1 cellular context compared by ENCODE assay signal in the genomic region with DNA sequence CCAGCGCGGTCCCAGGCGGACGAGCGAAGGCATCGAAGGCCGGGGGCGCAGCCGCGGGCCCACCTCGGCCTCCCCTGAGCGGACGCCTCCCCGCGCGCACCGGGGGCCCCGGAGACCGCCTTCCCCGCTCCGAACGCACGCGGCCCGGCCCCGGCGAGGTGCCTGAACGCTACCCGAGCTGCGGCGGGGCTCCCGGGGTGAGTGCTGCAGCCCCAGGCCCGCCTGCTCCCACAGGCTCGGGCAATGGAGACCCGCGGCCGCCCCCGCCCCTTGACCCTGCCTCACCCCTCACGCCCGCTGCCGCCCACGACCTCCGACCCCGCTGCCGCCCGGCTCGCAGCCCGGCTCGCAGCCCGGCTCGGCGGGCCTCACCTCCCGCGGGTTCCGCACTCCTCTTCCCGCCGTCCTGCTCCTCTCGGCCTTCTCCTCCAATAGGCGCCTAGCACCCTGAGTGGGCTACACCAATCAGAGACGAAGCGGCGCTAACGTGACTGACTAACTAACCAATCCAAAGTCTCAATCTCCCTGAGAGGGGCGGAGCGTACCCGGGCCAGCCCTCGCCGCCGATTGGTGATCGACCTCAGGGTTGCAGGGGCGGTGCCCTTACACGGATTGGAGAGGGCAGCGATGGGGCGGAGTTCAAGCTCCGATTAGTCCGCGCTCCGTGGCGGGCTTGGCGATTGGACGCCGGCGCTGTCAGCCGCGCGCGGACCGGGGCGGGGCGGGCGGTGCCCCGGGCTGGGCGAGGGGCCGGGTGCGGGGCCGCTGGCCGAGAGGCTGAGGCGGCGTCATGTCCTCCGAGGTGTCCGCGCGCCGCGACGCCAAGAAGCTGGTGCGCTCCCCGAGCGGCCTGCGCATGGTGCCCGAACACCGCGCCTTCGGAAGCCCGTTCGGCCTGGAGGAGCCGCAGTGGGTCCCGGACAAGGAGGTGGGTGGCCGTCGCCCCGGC.
TF ChIP-seq lines count a peak whose summit lies in the region.

Gene XRCC3 (minus strand): TSS at position 400 of the 949 bp plus-strand sequence. CDS start 4,364 bp downstream, outside the sequence.
Gene ZFYVE21 (plus strand): TSS at position 759 of the 949 bp plus-strand sequence. CDS start 32 bp downstream, at position 791.

TF ChIP-seq in HepG2, 621 proteins besides CTCF, POLR2A, EP300 and RAD21 (continued from another document and continues in another):
- TF ChIP-seq ZNF318 (CRISPR knock-in tag; IDR thresholded peaks at IDR 0.05) (no peak), ZNF761 (CRISPR knock-in tag; conservative IDR thresholded peaks at IDR 0.05) (no peak), SP2 (CRISPR knock-in tag; IDR thresholded peaks at IDR 0.05) (peak; percentile 97), YEATS4 (CRISPR knock-in tag; IDR thresholded peaks at IDR 0.05; ENCODE audit: borderline replicate concordance) (peak; percentile 51; the same call in 1 of the 2 replicates), ZNF746 (CRISPR knock-in tag; IDR thresholded peaks at IDR 0.05) (no peak), NCOA5 (CRISPR knock-in tag; IDR thresholded peaks at IDR 0.05) (no peak), TFDP2 (CRISPR knock-in tag; IDR thresholded peaks at IDR 0.05) (peak; percentile 98), PPARG (CRISPR knock-in tag; conservative IDR thresholded peaks at IDR 0.05) (0 out of 2 replicates have a peak, but pooled peaks have one; percentile 45), TBP (CRISPR knock-in tag; IDR thresholded peaks at IDR 0.05) (0 out of 2 replicates have a peak, but pooled peaks have one; percentile 14), HOMEZ (CRISPR knock-in tag; IDR thresholded peaks at IDR 0.05; ENCODE audit: low read depth) (peak; percentile 64; the same call in 1 of the 2 replicates), ZNF784 (CRISPR knock-in tag; IDR thresholded peaks at IDR 0.05; ENCODE audit: borderline replicate concordance) (0 out of 2 replicates have a peak, but pooled peaks have one; percentile 37), MTA1 (CRISPR knock-in tag; IDR thresholded peaks at IDR 0.05; ENCODE audit: borderline replicate concordance) (no peak), GATAD2A (CRISPR knock-in tag; IDR thresholded peaks at IDR 0.05) (no peak), PHF21A (CRISPR knock-in tag; IDR thresholded peaks at IDR 0.05) (peak; percentile 53; the same call in 1 of the 2 replicates), FOXO1 (CRISPR knock-in tag; IDR thresholded peaks at IDR 0.05) (no peak), BCL3 (CRISPR knock-in tag; IDR thresholded peaks at IDR 0.05) (no peak; the same call in 1 of the 2 replicates), PAXIP1 (CRISPR knock-in tag; conservative IDR thresholded peaks at IDR 0.05) (no peak; the same call in 1 of the 2 replicates), SP1 (IDR thresholded peaks at IDR 0.05) (peak; percentile 80), SP1 (CRISPR knock-in tag; IDR thresholded peaks at IDR 0.05) (peak; percentile 97), CBX2 (IDR thresholded peaks at IDR 0.05; ENCODE audit: low read depth, low read length) (no peak), CBX2 (CRISPR knock-in tag; IDR thresholded peaks at IDR 0.05; ENCODE audit: low read depth) (no peak), HOXA7 (CRISPR knock-in tag; IDR thresholded peaks at IDR 0.05) (no peak)
- TF ChIP-seq, protein P1, sequence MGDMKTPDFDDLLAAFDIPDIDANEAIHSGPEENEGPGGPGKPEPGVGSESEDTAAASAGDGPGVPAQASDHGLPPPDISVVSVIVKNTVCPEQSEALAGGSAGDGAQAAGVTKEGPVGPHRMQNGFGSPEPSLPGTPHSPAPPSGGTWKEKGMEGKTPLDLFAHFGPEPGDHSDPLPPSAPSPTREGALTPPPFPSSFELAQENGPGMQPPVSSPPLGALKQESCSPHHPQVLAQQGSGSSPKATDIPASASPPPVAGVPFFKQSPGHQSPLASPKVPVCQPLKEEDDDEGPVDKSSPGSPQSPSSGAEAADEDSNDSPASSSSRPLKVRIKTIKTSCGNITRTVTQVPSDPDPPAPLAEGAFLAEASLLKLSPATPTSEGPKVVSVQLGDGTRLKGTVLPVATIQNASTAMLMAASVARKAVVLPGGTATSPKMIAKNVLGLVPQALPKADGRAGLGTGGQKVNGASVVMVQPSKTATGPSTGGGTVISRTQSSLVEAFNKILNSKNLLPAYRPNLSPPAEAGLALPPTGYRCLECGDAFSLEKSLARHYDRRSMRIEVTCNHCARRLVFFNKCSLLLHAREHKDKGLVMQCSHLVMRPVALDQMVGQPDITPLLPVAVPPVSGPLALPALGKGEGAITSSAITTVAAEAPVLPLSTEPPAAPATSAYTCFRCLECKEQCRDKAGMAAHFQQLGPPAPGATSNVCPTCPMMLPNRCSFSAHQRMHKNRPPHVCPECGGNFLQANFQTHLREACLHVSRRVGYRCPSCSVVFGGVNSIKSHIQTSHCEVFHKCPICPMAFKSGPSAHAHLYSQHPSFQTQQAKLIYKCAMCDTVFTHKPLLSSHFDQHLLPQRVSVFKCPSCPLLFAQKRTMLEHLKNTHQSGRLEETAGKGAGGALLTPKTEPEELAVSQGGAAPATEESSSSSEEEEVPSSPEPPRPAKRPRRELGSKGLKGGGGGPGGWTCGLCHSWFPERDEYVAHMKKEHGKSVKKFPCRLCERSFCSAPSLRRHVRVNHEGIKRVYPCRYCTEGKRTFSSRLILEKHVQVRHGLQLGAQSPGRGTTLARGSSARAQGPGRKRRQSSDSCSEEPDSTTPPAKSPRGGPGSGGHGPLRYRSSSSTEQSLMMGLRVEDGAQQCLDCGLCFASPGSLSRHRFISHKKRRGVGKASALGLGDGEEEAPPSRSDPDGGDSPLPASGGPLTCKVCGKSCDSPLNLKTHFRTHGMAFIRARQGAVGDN (CRISPR knock-in tag; IDR thresholded peaks at IDR 0.05): peak; percentile 89
- TF ChIP-seq, protein P2, sequence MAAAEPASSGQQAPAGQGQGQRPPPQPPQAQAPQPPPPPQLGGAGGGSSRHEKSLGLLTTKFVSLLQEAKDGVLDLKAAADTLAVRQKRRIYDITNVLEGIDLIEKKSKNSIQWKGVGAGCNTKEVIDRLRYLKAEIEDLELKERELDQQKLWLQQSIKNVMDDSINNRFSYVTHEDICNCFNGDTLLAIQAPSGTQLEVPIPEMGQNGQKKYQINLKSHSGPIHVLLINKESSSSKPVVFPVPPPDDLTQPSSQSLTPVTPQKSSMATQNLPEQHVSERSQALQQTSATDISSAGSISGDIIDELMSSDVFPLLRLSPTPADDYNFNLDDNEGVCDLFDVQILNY (CRISPR knock-in tag; conservative IDR thresholded peaks at IDR 0.05): peak; percentile 98
